8 cellular contexts compared by ENCODE assay signal in the genomic region with DNA sequence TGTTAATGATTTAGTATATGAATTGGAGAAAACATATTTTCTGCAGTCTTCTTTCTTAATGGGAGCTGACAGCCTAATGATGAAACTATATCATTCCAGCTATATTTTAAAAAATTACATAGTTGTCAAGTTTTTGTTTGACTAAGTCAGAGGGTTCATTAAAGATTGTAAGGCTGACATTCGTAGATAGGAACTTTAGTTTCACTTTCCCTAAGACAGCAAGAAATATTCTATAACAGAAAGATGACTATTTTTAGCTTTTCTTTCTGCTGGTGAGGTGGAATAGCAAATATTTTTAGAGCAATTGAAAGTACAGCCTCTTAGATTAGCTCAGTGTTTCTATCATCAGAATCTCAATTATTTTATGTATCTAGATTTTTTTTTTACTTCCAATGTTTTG.
DNase-seq lines count a peak whose midpoint lies in the region; ATAC-seq and TF ChIP-seq lines count a peak whose summit lies in the region.

No MANE protein-coding gene starts in this region.

- ATAC-seq in GM19328 (IDR thresholded peaks at IDR 0.05; ENCODE audit: unreplicated experiment) = no peak

- H3K4me2 ChIP-seq in Karpas-422 (ENCODE audit: low read depth, low read length, poor library complexity, severe bottlenecking) = peak overlapping the region; percentile 79
- H3K4me2 ChIP-seq in mesenchymal stem cell (ENCODE audit: low read length, poor library complexity, severe bottlenecking) = no peak overlapping the region
- H3K4me2 ChIP-seq in neuronal stem cell (ENCODE audit: insufficient read depth, low read length, poor library complexity, severe bottlenecking) = no peak overlapping the region

- H4K91ac ChIP-seq in mesenchymal stem cell (ENCODE audit: low read length) (no peak overlapping the region), neuronal stem cell (ENCODE audit: low read depth, low read length, poor library complexity) (no peak overlapping the region)

- H3K9me2 ChIP-seq in Karpas-422 (replicated peaks; ENCODE audit: insufficient read depth, low read length) = no peaks in the 10 kb centered on the region

- no peaks in the 10 kb centered on the region for H3K4me1 Mint-ChIP-seq in endothelial cell (ENCODE audit: unreplicated experiment)

- no peak overlapping the region for H3K23ac ChIP-seq in mesenchymal stem cell (ENCODE audit: low read length in 2 of 2)
- no peak overlapping the region for H3K23ac ChIP-seq in neuronal stem cell (ENCODE audit: low read depth, low read length, poor library complexity)

- H3K9me3 ChIP-seq in Karpas-422 (ENCODE audit: low read length) = no peaks in the 10 kb centered on the region
- H3K9me3 ChIP-seq in breast epithelium = no peaks in the 10 kb centered on the region
- H3K9me3 ChIP-seq in mesenchymal stem cell (ENCODE audit: control insufficient read depth, low read length) = no peaks in the 10 kb centered on the region
- no peaks in the 10 kb centered on the region for H3K9me3 ChIP-seq in neuronal stem cell (replicated peaks in 1 of 2; ENCODE audit: control insufficient read depth in 2 of 2, insufficient read depth in 1 of 2, low read depth in 1 of 2, low read length in 2 of 2)

- peaks cover 97% of the 10 kb centered on the region for H3K79me2 ChIP-seq in Karpas-422 (ENCODE audit: low read length)

- no peak overlapping the region for H3K14ac ChIP-seq in mesenchymal stem cell (ENCODE audit: low read length in 2 of 2)
- H3K14ac ChIP-seq in neuronal stem cell (ENCODE audit: low read length) = no peak overlapping the region

- H2AK5ac ChIP-seq in mesenchymal stem cell (ENCODE audit: low read length, severe bottlenecking) (no peak overlapping the region), neuronal stem cell (ENCODE audit: low read depth, low read length) (no peak overlapping the region)

- H3K4me3 ChIP-seq in AG09309 (ENCODE audit: control insufficient read depth, low read depth, low read length) (peak overlapping the region; percentile 15), Karpas-422 (ENCODE audit: low read length) (peak overlapping the region; percentile 53), breast epithelium (peak overlapping the region; percentile 7 to 30 (median 8)), mesenchymal stem cell (ENCODE audit: insufficient read depth in 1 of 2, low read depth in 1 of 2, low read length in 2 of 2) (peak overlapping the region in 1 of 2 experiments; percentile 74), neuronal stem cell (ENCODE audit: low read length in 2 of 2) (no peak overlapping the region)

- H4K8ac ChIP-seq in mesenchymal stem cell (ENCODE audit: low read length) = no peak overlapping the region
- H4K8ac ChIP-seq in neuronal stem cell (ENCODE audit: low read depth, low read length) = no peak overlapping the region

- H4K20me1 ChIP-seq in Karpas-422 (ENCODE audit: insufficient read depth, low read depth, low read length) = no peaks in the 10 kb centered on the region

- H3K36me3 ChIP-seq in Karpas-422 (ENCODE audit: insufficient read depth, low read length) (no peaks in the 10 kb centered on the region; the same call in 1 of the 2 replicates), breast epithelium (no peaks in the 10 kb centered on the region), mesenchymal stem cell (ENCODE audit: control insufficient read depth in 1 of 2, insufficient read depth in 2 of 2, low read depth in 1 of 2, low read length in 2 of 2) (no peaks in the 10 kb centered on the region), neuronal stem cell (replicated peaks in 1 of 2; ENCODE audit: control insufficient read depth in 2 of 2, insufficient read depth in 2 of 2, low read length in 2 of 2) (no peaks in the 10 kb centered on the region)

- H2AFZ ChIP-seq in Karpas-422 (ENCODE audit: low read length) = no peak overlapping the region
- H2AFZ ChIP-seq in mesenchymal stem cell (ENCODE audit: low read depth, low read length) = no peak overlapping the region
- no peak overlapping the region for H2AFZ ChIP-seq in neuronal stem cell (ENCODE audit: low read length)

- no peak overlapping the region for H3K4ac ChIP-seq in mesenchymal stem cell (ENCODE audit: low read depth in 1 of 2, low read length in 2 of 2)
- H3K4ac ChIP-seq in neuronal stem cell (ENCODE audit: low read length) = no peak overlapping the region

- H3K9me3 Mint-ChIP-seq in endothelial cell (ENCODE audit: unreplicated experiment) = no peaks in the 10 kb centered on the region

- no peak overlapping the region for H3K4me3 Mint-ChIP-seq in endothelial cell (ENCODE audit: unreplicated experiment)

- H2BK5ac ChIP-seq in mesenchymal stem cell (ENCODE audit: low read depth, low read length, poor library complexity, severe bottlenecking) (no peak overlapping the region), neuronal stem cell (ENCODE audit: low read length) (no peak overlapping the region)

- peaks cover 5% of the 10 kb centered on the region for H3K36me3 Mint-ChIP-seq in endothelial cell (ENCODE audit: low read depth, unreplicated experiment)

- TF ChIP-seq POLR2A in breast epithelium (IDR thresholded peaks at IDR 0.05) = no peak

- H3K18ac ChIP-seq in mesenchymal stem cell (ENCODE audit: low read depth in 1 of 2, low read length in 2 of 2) (no peak overlapping the region), neuronal stem cell (ENCODE audit: low read length) (no peak overlapping the region)

- intact Hi-C loops in breast epithelium (cut with DNase I; ENCODE audit: low total_unique reads) = no loop called here

- DNase-seq in AG09309 (ENCODE audit: low read depth) (no peak), Karpas-422 (no peak), breast epithelium (ENCODE audit: low spot score in 2 of 2) (no peak), mesenchymal stem cell (peak; percentile 61), endothelial cell (ENCODE audit: low spot score) (no peak), neuronal stem cell (ENCODE audit: low spot score) (no peak)
- no peak for DNase-seq in stimulated activated CD4-positive, alpha-beta T cell treated with anti-CD3 and anti-CD28 coated beads, Interleukin-4, amount 100 ng/mL, for 1 hour

- no peak overlapping the region for H2BK12ac ChIP-seq in mesenchymal stem cell (ENCODE audit: low read length in 2 of 2)
- no peak overlapping the region for H2BK12ac ChIP-seq in neuronal stem cell (ENCODE audit: low read length)

- H3K27me3 Mint-ChIP-seq in endothelial cell (ENCODE audit: unreplicated experiment) = peaks cover 2% of the 10 kb centered on the region

- H3K27ac Mint-ChIP-seq in endothelial cell (ENCODE audit: unreplicated experiment) = no peak overlapping the region

- peak overlapping the region; percentile 50 for H3K27ac ChIP-seq in Karpas-422 (ENCODE audit: low read length)
- peak overlapping the region in 1 of 2 donors; percentile 19 for H3K27ac ChIP-seq in breast epithelium
- H3K27ac ChIP-seq in mesenchymal stem cell (ENCODE audit: low read length, poor library complexity, severe bottlenecking) = no peak overlapping the region
- H3K27ac ChIP-seq in neuronal stem cell (replicated peaks; ENCODE audit: low read length) = no peak overlapping the region

- peaks cover 7% of the 10 kb centered on the region for H3K79me1 ChIP-seq in mesenchymal stem cell (replicated peaks; ENCODE audit: low read length, poor library complexity, severe bottlenecking)
- H3K79me1 ChIP-seq in neuronal stem cell (ENCODE audit: low read depth, low read length) = peaks cover 2% of the 10 kb centered on the region

- H3K4me1 ChIP-seq in Karpas-422 (ENCODE audit: low read length) (peaks cover 41% of the 10 kb centered on the region), breast epithelium (peaks cover 0 to 10% of the 10 kb centered on the region in 2 donors), mesenchymal stem cell (ENCODE audit: control insufficient read depth, insufficient read depth, low read depth, low read length) (no peaks in the 10 kb centered on the region), neuronal stem cell (ENCODE audit: control insufficient read depth in 2 of 2, insufficient read depth in 1 of 2, low read depth in 1 of 2, low read length in 2 of 2) (peaks cover 0 to 5% of the 10 kb centered on the region in 2 donors)

- H2BK15ac ChIP-seq in mesenchymal stem cell (ENCODE audit: low read depth, poor library complexity, severe bottlenecking) (no peak overlapping the region), neuronal stem cell (ENCODE audit: low read length) (no peak overlapping the region)

- H3K27me3 ChIP-seq in Karpas-422 (ENCODE audit: low read length) (no peaks in the 10 kb centered on the region), breast epithelium (no peaks in the 10 kb centered on the region), mesenchymal stem cell (ENCODE audit: control insufficient read depth in 1 of 2, insufficient read depth in 1 of 2, low read length in 2 of 2) (no peaks in the 10 kb centered on the region), neuronal stem cell (ENCODE audit: control insufficient read depth in 3 of 3, insufficient read depth in 3 of 3, low read depth in 1 of 3, low read length in 3 of 3) (no peaks in the 10 kb centered on the region)

- no CpG with 5 or more reads among the region's 1 CpG for WGBS in mesenchymal stem cell
- no CpG with 5 or more reads among the region's 1 CpG for WGBS in neuronal stem cell (ENCODE audit: extremely low coverage in 2 of 2, insufficient read length in 2 of 2, insufficient replicate concordance in 1 of 2), 2 donors

- no peak for TF ChIP-seq CTCF in AG09309 (IDR thresholded peaks at IDR 0.05; ENCODE audit: control insufficient read depth, insufficient read depth, low read depth, low read length, missing control alignments)
- TF ChIP-seq CTCF in breast epithelium (IDR thresholded peaks at IDR 0.05) = no peak
- no peak for TF ChIP-seq CTCF in endothelial cell (IDR thresholded peaks at IDR 0.05; ENCODE audit: unreplicated experiment)

- H2BK120ac ChIP-seq in mesenchymal stem cell (ENCODE audit: low read depth, low read length) (no peak overlapping the region), neuronal stem cell (ENCODE audit: low read depth, low read length) (no peak overlapping the region)

- peak overlapping the region; percentile 40 for H3K9ac ChIP-seq in Karpas-422 (ENCODE audit: low read length)
- H3K9ac ChIP-seq in mesenchymal stem cell (ENCODE audit: low read length) = peak overlapping the region; percentile 91
- no peak overlapping the region for H3K9ac ChIP-seq in neuronal stem cell (ENCODE audit: low read depth, low read length, poor library complexity)

Comparison
In these comparisons a context has a peak if more than half of its experiments do, and no peak if none do; other contexts are left out.
1. H3K4me3 ChIP-seq: peak in AG09309 (single experiment), Karpas-422 (single experiment) and breast epithelium (3 of 3); none in neuronal stem cell (0 of 2).